1 cellular context compared by ENCODE assay signal in the genomic region with DNA sequence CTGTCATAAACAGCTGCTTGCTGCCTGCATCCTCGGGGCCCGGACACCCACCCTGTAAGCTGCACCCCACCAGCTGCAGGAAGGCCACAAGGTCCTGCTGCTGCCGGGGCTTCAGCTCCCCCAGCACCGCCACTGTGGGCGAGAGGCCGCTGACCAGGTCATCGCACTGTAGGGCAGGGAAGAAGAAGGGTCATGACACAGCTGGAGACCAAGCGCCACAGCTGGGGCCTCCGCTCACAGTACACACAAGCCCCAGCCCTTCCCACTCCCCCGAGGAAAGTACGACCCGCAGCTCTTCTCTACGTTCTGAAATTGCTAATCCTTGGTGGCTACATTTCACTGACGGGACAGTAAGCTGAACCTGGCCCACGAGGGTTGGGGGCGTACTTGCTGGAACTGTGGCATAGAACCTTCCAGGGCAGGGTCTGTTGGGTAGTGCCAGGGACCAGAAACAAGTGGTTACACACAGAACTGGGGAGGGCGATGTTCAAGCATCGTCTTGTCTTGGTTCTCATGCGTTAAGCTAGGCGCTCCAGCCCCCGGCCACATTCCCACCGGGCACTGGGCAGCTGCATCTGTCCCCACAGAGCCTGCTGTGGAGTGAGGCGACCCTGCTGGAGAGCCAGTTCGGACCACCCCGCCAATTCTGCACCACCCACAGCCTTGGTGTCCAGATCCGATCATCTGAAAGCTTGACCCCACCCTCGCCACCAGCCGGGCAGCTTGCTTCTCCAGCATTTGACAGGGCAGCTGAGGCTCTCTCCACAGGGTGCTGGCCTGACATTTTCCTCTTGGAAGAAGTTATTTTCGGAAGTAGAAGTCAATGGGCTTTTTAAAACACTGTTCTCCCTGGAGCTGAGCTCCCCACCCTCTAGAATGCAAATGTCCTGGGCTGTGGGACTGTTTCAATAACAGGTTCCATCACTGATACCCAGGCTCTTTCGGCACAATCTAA.
TF ChIP-seq lines count a peak whose summit lies in the region.

No MANE protein-coding gene starts in this region.

TF ChIP-seq in HepG2, 621 proteins besides CTCF, POLR2A, EP300 and RAD21 (continued from another document):
- no peak for TF ChIP-seq TFE3 (CRISPR knock-in tag; IDR thresholded peaks at IDR 0.05)
- TF ChIP-seq ZNF589 (CRISPR knock-in tag; conservative IDR thresholded peaks at IDR 0.05), result no peak
- no peak for TF ChIP-seq XBP1 (CRISPR knock-in tag; IDR thresholded peaks at IDR 0.05)
- TF ChIP-seq GTF2F1 (IDR thresholded peaks at IDR 0.05; ENCODE audit: low read length), result no peak
- no peak for TF ChIP-seq ZNF607 (CRISPR knock-in tag; IDR thresholded peaks at IDR 0.05; ENCODE audit: borderline replicate concordance)
- no peak for TF ChIP-seq MAFK (conservative IDR thresholded peaks at IDR 0.05 in 1 of 2, IDR thresholded peaks at IDR 0.05 in 1 of 2; ENCODE audit: low read length in 2 of 2)
